ENCODE assay signal across 10 cellular contexts in genomic region chr2:71460595-71461303, GRCh38. TPM values are rescaled to one million over a fixed set of nuclear protein-coding genes. Genes with fewer than 3 reads are reported as not detected.
DNase-seq lines count a peak whose midpoint lies in the region; ATAC-seq and TF ChIP-seq lines count a peak whose summit lies in the region.
"Had no signal": no experiment of that assay in that cellular context is flagged by ENCODE, and none has a peak within 500 bp of the region (broad histone marks: within the 10 kb centered on the region; RNA-seq: fewer than 3 reads in every experiment).

No MANE protein-coding gene starts in this region.

- DNase-seq in A172 (ENCODE audit: low spot score) (peak; percentile 48), H9 (peak; percentile 49), adrenal gland (peak in 3 of 7 donors; percentile 29 to 59 (median 30)), iPS-NIHi11 (ENCODE audit: low spot score) (peak; percentile 50), activated gamma-delta T cell treated with Interleukin-2 at 50 U/mL for 16 hours (no peak), SIG-M5 treated with dmso at 0.1 percent for 504 hours (lab: John Stamatoyannopoulos, UW; ENCODE audit: unreplicated experiment) (no peak), NCI-H2107 treated with DMSO at 0.1 percent for 48 hours (lab: John Stamatoyannopoulos, UW; ENCODE audit: unreplicated experiment) (no peak)
- no peak for DNase-seq in naive thymus-derived CD8-positive, alpha-beta T cell
- DNase-seq: DMS153 had no signal

- no peak overlapping the region for H2BK20ac ChIP-seq in H9 (ENCODE audit: low read depth, low read length, poor library complexity, severe bottlenecking)

- no peaks in the 10 kb centered on the region for H3K79me1 ChIP-seq in H9 (ENCODE audit: insufficient read depth, low read depth, low read length, poor library complexity, severe bottlenecking)

- no peak for ATAC-seq in naive thymus-derived CD8-positive, alpha-beta T cell
- ATAC-seq: stimulated activated memory B cell treated with anti-CD40 and anti-IgM and Interleukin-4, amounts not matched to agents 10 μg/mL and 1 μg/mL and 100 μg/mL, for 72 hours had no signal

- H4K8ac ChIP-seq in H9 (replicated peaks; ENCODE audit: insufficient read length, low read depth, low read length) = no peak overlapping the region

- TF ChIP-seq POLR2A in adrenal gland (IDR thresholded peaks at IDR 0.05) = no peak

- no peaks in the 10 kb centered on the region for H3K36me3 ChIP-seq in adrenal gland (replicated peaks in 1 of 2)

- POLR2A ChIA-PET in naive thymus-derived CD8-positive, alpha-beta T cell (lab: Charles Lee) = no interaction called here

- H2BK12ac ChIP-seq in H9 (ENCODE audit: insufficient read length, low read depth, low read length) = no peak overlapping the region

- H2BK5ac ChIP-seq in H9 (ENCODE audit: insufficient read length, low read length) = no peak overlapping the region

- H3K27ac Mint-ChIP-seq in H9 = no peak overlapping the region
- peak overlapping the region in 1 of 10 donors; percentile 6 for H3K27ac Mint-ChIP-seq in naive thymus-derived CD8-positive, alpha-beta T cell
- H3K27ac Mint-ChIP-seq: stimulated activated memory B cell treated with anti-CD40 and anti-IgM and Interleukin-4, amounts not matched to agents 10 μg/mL and 1 μg/mL and 100 μg/mL, for 72 hours had no signal

- no peak overlapping the region for H3K9ac ChIP-seq in H9 (ENCODE audit: extremely low read depth, insufficient read length, low read length)

- no peak overlapping the region for H4K91ac ChIP-seq in H9 (ENCODE audit: insufficient read length, low read depth, low read length)

- no peaks in the 10 kb centered on the region for H3K23me2 ChIP-seq in H9 (ENCODE audit: insufficient read length, low read depth, low read length, poor library complexity, severe bottlenecking)

- H3K27me3 ChIP-seq in H9 (ENCODE audit: insufficient read depth, low read length) = peaks cover 44% of the 10 kb centered on the region
- peaks cover 6% of the 10 kb centered on the region for H3K27me3 ChIP-seq in adrenal gland

- intact Hi-C loops in adrenal gland (cut with DNase I) = no loop called here

- H4K5ac ChIP-seq in H9 (ENCODE audit: insufficient read length, low read depth, low read length) = no peak overlapping the region

- no peaks in the 10 kb centered on the region for H4K20me1 ChIP-seq in H9 (ENCODE audit: control insufficient read depth, insufficient read depth, insufficient read length)

- no peak overlapping the region for H3K4ac ChIP-seq in H9 (ENCODE audit: low read depth, low read length)

- no peaks in the 10 kb centered on the region for H3K9me3 Mint-ChIP-seq in H9
- peaks cover 0 to 7% (median 0%) of the 10 kb centered on the region in 9 donors for H3K9me3 Mint-ChIP-seq in naive thymus-derived CD8-positive, alpha-beta T cell

- H2AFZ ChIP-seq in H9 (ENCODE audit: low read length) = no peak overlapping the region

- no peak overlapping the region for H3K4me2 ChIP-seq in H9 (ENCODE audit: insufficient read depth, insufficient read length, low read length)

- H2BK15ac ChIP-seq in H9 (ENCODE audit: low read depth, low read length) = no peak overlapping the region

- no peak overlapping the region for H3K56ac ChIP-seq in H9 (ENCODE audit: insufficient read length, low read depth, low read length)

- no peaks in the 10 kb centered on the region for H3K36me3 Mint-ChIP-seq in H9 (ENCODE audit: insufficient read depth in 1 of 3, low read depth in 3 of 3)
- no peaks in the 10 kb centered on the region for H3K36me3 Mint-ChIP-seq in naive thymus-derived CD8-positive, alpha-beta T cell
- H3K36me3 Mint-ChIP-seq: stimulated activated memory B cell treated with anti-CD40 and anti-IgM and Interleukin-4, amounts not matched to agents 10 μg/mL and 1 μg/mL and 100 μg/mL, for 72 hours had no signal

- H3K9me3 ChIP-seq in H9 (ENCODE audit: control insufficient read depth, low read depth, low read length) (no peaks in the 10 kb centered on the region), adrenal gland (replicated peaks in 1 of 3) (no peaks in the 10 kb centered on the region)

- H2BK120ac ChIP-seq in H9 (ENCODE audit: low read depth, low read length, poor library complexity, severe bottlenecking) = no peak overlapping the region

- H2AK5ac ChIP-seq in H9 (ENCODE audit: insufficient read length, low read length) = no peak overlapping the region

- no peak overlapping the region for H3K4me3 ChIP-seq in adrenal gland

- no peak overlapping the region for H3K27ac ChIP-seq in H9 (ENCODE audit: insufficient read length, low read depth, low read length)
- no peak overlapping the region for H3K27ac ChIP-seq in adrenal gland

- H3K14ac ChIP-seq in H9 (ENCODE audit: insufficient read depth, low read length) = no peak overlapping the region

- TF ChIP-seq CTCF in H9 (conservative IDR thresholded peaks at IDR 0.05) (peak; percentile 82), adrenal gland (IDR thresholded peaks at IDR 0.05) (peak; percentile 12 to 61 (median 36))

- peaks cover 25 to 32% of the 10 kb centered on the region in 2 experiments for H3K4me1 Mint-ChIP-seq in H9
- peaks cover 0 to 5% (median 2%) of the 10 kb centered on the region in 4 donors for H3K4me1 Mint-ChIP-seq in naive thymus-derived CD8-positive, alpha-beta T cell
- H3K4me1 Mint-ChIP-seq: stimulated activated memory B cell treated with anti-CD40 and anti-IgM and Interleukin-4, amounts not matched to agents 10 μg/mL and 1 μg/mL and 100 μg/mL, for 72 hours had no signal

- H3K27me3 Mint-ChIP-seq in H9 (ENCODE audit: low read depth) = peaks cover 29% of the 10 kb centered on the region
- H3K27me3 Mint-ChIP-seq in naive thymus-derived CD8-positive, alpha-beta T cell = peaks cover 9 to 31% (median 24%) of the 10 kb centered on the region in 5 donors

- no peak overlapping the region for H3K18ac ChIP-seq in H9 (ENCODE audit: insufficient read length, low read depth, low read length)

- no peaks in the 10 kb centered on the region for H3K79me2 ChIP-seq in H9 (ENCODE audit: insufficient read depth, low read length)

- H3T11ph ChIP-seq in H9 (ENCODE audit: low read length) = no peak overlapping the region

- no CpG with 5 or more reads among the region's 9 CpGs for WGBS in H9 (ENCODE audit: extremely low coverage, insufficient read length, low lambda C conversion rate)
- 56 to 70% (median 61%) methylated on average over 8 to 9 of the region's 9 CpGs for WGBS in adrenal gland, 4 donors

- peak overlapping the region in 1 of 2 experiments; percentile 24; a peak in 3 of 5 replicates for H3K4me3 Mint-ChIP-seq in H9
- H3K4me3 Mint-ChIP-seq in naive thymus-derived CD8-positive, alpha-beta T cell = no peak overlapping the region
- H3K4me3 Mint-ChIP-seq: stimulated activated memory B cell treated with anti-CD40 and anti-IgM and Interleukin-4, amounts not matched to agents 10 μg/mL and 1 μg/mL and 100 μg/mL, for 72 hours had no signal

- H3K23ac ChIP-seq in H9 (ENCODE audit: insufficient read length, low read depth, low read length) = no peak overlapping the region

- H3K4me1 ChIP-seq in H9 (ENCODE audit: insufficient read depth, low read length) = peaks cover 4% of the 10 kb centered on the region; the same call in 1 of the 2 replicates
- peaks cover 0 to 2% of the 10 kb centered on the region in 2 donors for H3K4me1 ChIP-seq in adrenal gland (replicated peaks in 1 of 2)

RNA-seq across cellular contexts. Expression of gene DYSF, which starts 7.4 kb away (rescaled TPM):
- 10.6 and 13.6 TPM in 2 replicates for total RNA-seq in A172 (2014; rRNA removed; shearing (Covaris generic))
- total RNA-seq in H9 (2021) (4.8 and 5.5 TPM in 2 replicates), adrenal gland (10 to 100 TPM in 7 of 8 donors, 1 to 10 TPM in 1; 8.4 to 22.4 (median 19.8) TPM)
- 10 to 100 TPM in 1 of 3 donors, 1 to 10 TPM in 2; 5.7 to 15.9 (median 6.5) TPM for polyA plus RNA-seq in adrenal gland
- total RNA-seq in naive thymus-derived CD8-positive, alpha-beta T cell = 1 to 10 TPM; 3.4 to 3.5 TPM
- polyA plus RNA-seq in naive thymus-derived CD8-positive, alpha-beta T cell = 1 to 10 TPM; 3.0 to 3.2 (median 3.0) TPM

Comparison
In these comparisons a context has a peak if more than half of its experiments do, and no peak if none do; other contexts are left out.
1. DNase-seq: peak in A172 (single experiment), H9 (single experiment) and iPS-NIHi11 (single experiment); none in activated gamma-delta T cell treated with Interleukin-2 at 50 U/mL for 16 hours (single experiment), SIG-M5 treated with dmso at 0.1 percent for 504 hours (single experiment), NCI-H2107 treated with DMSO at 0.1 percent for 48 hours (single experiment) and naive thymus-derived CD8-positive, alpha-beta T cell (0 of 10).